In the genomic region with DNA sequence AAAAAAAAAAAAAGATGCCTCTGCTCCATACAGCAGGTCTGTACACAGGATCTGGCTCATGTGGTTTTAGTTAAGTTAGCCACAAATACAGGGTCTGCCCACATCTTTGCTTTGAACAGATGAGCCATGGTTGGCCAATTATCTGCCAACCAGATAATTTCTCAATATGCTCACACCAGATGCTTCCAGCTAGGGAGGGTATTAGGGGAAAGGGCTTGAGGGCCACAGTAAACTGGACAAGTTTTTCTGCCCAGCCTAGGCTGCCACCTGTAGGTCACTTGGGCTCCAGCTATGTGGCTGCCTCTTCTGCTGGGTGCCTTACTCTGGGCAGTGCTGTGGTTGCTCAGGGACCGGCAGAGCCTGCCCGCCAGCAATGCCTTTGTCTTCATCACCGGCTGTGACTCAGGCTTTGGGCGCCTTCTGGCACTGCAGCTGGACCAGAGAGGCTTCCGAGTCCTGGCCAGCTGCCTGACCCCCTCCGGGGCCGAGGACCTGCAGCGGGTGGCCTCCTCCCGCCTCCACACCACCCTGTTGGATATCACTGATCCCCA, we compare ENCODE assay signal across 8 cellular contexts. TPM values are rescaled to one million over a fixed set of nuclear protein-coding genes. Genes with fewer than 3 reads are reported as not detected.
A peak's percentile ranks its signal among the peaks of the same experiment; 100 is the strongest.
DNase-seq lines count a peak whose midpoint lies in the region; ATAC-seq, FAIRE-seq and TF ChIP-seq lines count a peak whose summit lies in the region.

No MANE protein-coding gene starts in this region.

- peaks cover 59% of the 10 kb centered on the region for H3K36me3 ChIP-seq in DND-41 (ENCODE audit: insufficient read depth, low read length)
- peaks cover 31% of the 10 kb centered on the region for H3K36me3 ChIP-seq in MG63
- peaks cover 19 to 47% (median 28%) of the 10 kb centered on the region in 4 donors for H3K36me3 ChIP-seq in stomach

- H3K4me1 ChIP-seq in DND-41 (ENCODE audit: insufficient read depth, low read length) (peaks cover 22% of the 10 kb centered on the region), stomach (peaks cover 83 to 94% (median 92%) of the 10 kb centered on the region in 4 donors)

- no peak for FAIRE-seq in GM12891 (lab: Jason Lieb, UNC)

- no peak for ATAC-seq in DND-41 (ENCODE audit: insufficient read depth, low read depth)

- 6 to 29% (median 16%) methylated on average over 4 to 9 of the region's 9 CpGs for WGBS in stomach, 5 donors

- no peak overlapping the region for H3K4me3 ChIP-seq in DND-41 (ENCODE audit: low read depth in 1 of 2, low read length in 2 of 2)
- H3K4me3 ChIP-seq in MG63, result peak overlapping the region; percentile 10; the same call in 1 of the 2 replicates
- H3K4me3 ChIP-seq in stomach, result peak overlapping the region in 1 of 4 donors; percentile 20

- no peak overlapping the region for H3K4me2 ChIP-seq in DND-41 (ENCODE audit: insufficient read depth, low read length)

- H3K27me3 ChIP-seq in DND-41 (ENCODE audit: insufficient read depth, low read length, poor library complexity) (no peaks in the 10 kb centered on the region), MG63 (no peaks in the 10 kb centered on the region), stomach (no peaks in the 10 kb centered on the region)

- DNase-seq in DND-41 (no peak), MG63 (peak; percentile 99), astrocyte of the hippocampus (ENCODE audit: low read depth, low spot score) (peak; percentile 95), iPS DF 19.7 (ENCODE audit: low read depth, low spot score) (peak; percentile 47), stomach (peak; percentile 85), NCI-H146 (lab: John Stamatoyannopoulos, UW) (no peak), GM12891 (ENCODE audit: insufficient read length, low spot score) (no peak)
- no peak for DNase-seq in stimulated activated CD4-positive, alpha-beta T cell treated with anti-CD3 and anti-CD28 coated beads, Interleukin-1b, Interleukin-23, amount 100 ng/mL, for 48 hours

- no peak overlapping the region for H2AFZ ChIP-seq in DND-41 (ENCODE audit: low read depth, low read length)

- H4K20me1 ChIP-seq in DND-41 (ENCODE audit: insufficient read depth, low read length), result no peaks in the 10 kb centered on the region; the same call in 1 of the 2 replicates

- TF ChIP-seq POLR2A in stomach (IDR thresholded peaks at IDR 0.05) (no peak), GM12891 (IDR thresholded peaks at IDR 0.05; ENCODE audit: low read depth, low read length) (no peak)

- no peak for TF ChIP-seq EP300 in stomach (IDR thresholded peaks at IDR 0.05)

- H3K9me3 ChIP-seq in DND-41 (ENCODE audit: insufficient read depth, low read length, severe bottlenecking) (no peaks in the 10 kb centered on the region), MG63 (no peaks in the 10 kb centered on the region), stomach (no peaks in the 10 kb centered on the region)

- intact Hi-C loops in stomach (cut with DNase I; ENCODE audit: low total_unique reads), result no loop called here

- H3K27ac ChIP-seq in DND-41 (ENCODE audit: low read length) (no peak overlapping the region), stomach (peak overlapping the region; percentile 69 to 100 (median 97))

- H3K79me2 ChIP-seq in DND-41 (ENCODE audit: insufficient read depth, low read length), result peaks cover 24% of the 10 kb centered on the region

- TF ChIP-seq CTCF in DND-41 (IDR thresholded peaks at IDR 0.05; ENCODE audit: borderline replicate concordance, extremely low read depth, low read length, poor library complexity, severe bottlenecking) (peak; percentile 11), stomach (IDR thresholded peaks at IDR 0.05) (peak in 4 of 7 experiments; percentile 45 to 74 (median 56))

- H3K9ac ChIP-seq in DND-41 (ENCODE audit: low read depth, low read length), result no peak overlapping the region

TF ChIP-seq in GM12891, 5 proteins besides CTCF, POLR2A, EP300 and RAD21:
- TF ChIP-seq TAF1 (IDR thresholded peaks at IDR 0.05; ENCODE audit: low read depth, low read length) (no peak), PAX5 (IDR thresholded peaks at IDR 0.05; ENCODE audit: insufficient read depth, low read length, severe bottlenecking) (no peak), POLR2AphosphoS5 (IDR thresholded peaks at IDR 0.05; ENCODE audit: low read depth, low read length) (no peak), POU2F2 (IDR thresholded peaks at IDR 0.05; ENCODE audit: low read depth, low read length) (no peak), SPI1 (IDR thresholded peaks at IDR 0.05; ENCODE audit: low read depth, low read length) (no peak)

RNA-seq across cellular contexts. Expression of a gene that starts 0.8 kb away (rescaled TPM):
- 3.1 and 5.0 TPM in 2 replicates for total RNA-seq in MG63 (2014; rRNA removed; shearing (Covaris generic); ENCODE audit: low replicate concordance)
- 10 to 100 TPM in 3 of 5 donors, 1 to 10 TPM in 2; 4.0 to 41.2 (median 19.3) TPM for total RNA-seq in stomach
- polyA plus RNA-seq in stomach, result 10 to 100 TPM in 1 of 3 donors, 1 to 10 TPM in 2; 3.2 to 10.3 (median 9.7) TPM
- polyA plus RNA-seq in GM12891 (2012; ENCODE audit: low read depth, missing spikeins), result 7.2 TPM

RNA-seq across cellular contexts. Expression of a gene that starts 5.1 kb away (rescaled TPM):
- 75.7 and 97.6 TPM in 2 replicates for total RNA-seq in MG63 (2014; rRNA removed; shearing (Covaris generic); ENCODE audit: low replicate concordance)
- total RNA-seq in stomach, result 100 to 1,000 TPM in 3 of 5 donors, 10 to 100 TPM in 2; 12.8 to 392 (median 114) TPM
- polyA plus RNA-seq in stomach, result 100 to 1,000 TPM; 349 to 451 (median 411) TPM
- 172 TPM for polyA plus RNA-seq in GM12891 (2012; ENCODE audit: low read depth, missing spikeins)

RNA-seq across cellular contexts. Expression of a gene that starts 7.8 kb away (rescaled TPM):
- total RNA-seq in MG63 (2014; rRNA removed; shearing (Covaris generic); ENCODE audit: low replicate concordance), result 1,474 and 1,678 TPM in 2 replicates
- 1,000 to 10,000 TPM in 1 of 5 donors, 100 to 1,000 TPM in 3, 10 to 100 TPM in 1; 71.2 to 1,329 (median 399) TPM for total RNA-seq in stomach
- 100 to 1,000 TPM; 455 to 899 (median 803) TPM for polyA plus RNA-seq in stomach
- 172 TPM for polyA plus RNA-seq in GM12891 (2012; ENCODE audit: low read depth, missing spikeins)

RNA-seq across cellular contexts. Expression of a gene that starts 13.3 kb away (rescaled TPM):
- 18.8 and 27.4 TPM in 2 replicates for total RNA-seq in MG63 (2014; rRNA removed; shearing (Covaris generic); ENCODE audit: low replicate concordance)
- 100 to 1,000 TPM in 1 of 5 donors, 10 to 100 TPM in 4; 10.3 to 188 (median 58.0) TPM for total RNA-seq in stomach
- 10 to 100 TPM in 1 of 3 donors, 1 to 10 TPM in 2; 3.5 to 40.6 (median 5.8) TPM for polyA plus RNA-seq in stomach
- 4.3 TPM for polyA plus RNA-seq in GM12891 (2012; ENCODE audit: low read depth, missing spikeins)

RNA-seq across cellular contexts. Expression of a gene that starts 22.0 kb away (rescaled TPM):
- 2.8 and 3.9 TPM in 2 replicates for total RNA-seq in MG63 (2014; rRNA removed; shearing (Covaris generic); ENCODE audit: low replicate concordance)
- total RNA-seq in stomach, result 1 to 10 TPM in 3 of 5 donors, under 1 TPM in 2; 0.29 to 4.6 (median 1.7) TPM
- 1 to 10 TPM; 1.1 to 6.5 (median 3.5) TPM for polyA plus RNA-seq in stomach
- polyA plus RNA-seq in GM12891 (2012; ENCODE audit: low read depth, missing spikeins), result 8.0 TPM

Comparison
In these comparisons a context has a peak if more than half of its experiments do, and no peak if none do; other contexts are left out.
1. DNase-seq: peak in MG63 (single experiment), astrocyte of the hippocampus (single experiment), iPS DF 19.7 (single experiment) and stomach (single experiment); none in DND-41 (single experiment), NCI-H146 (single experiment), stimulated activated CD4-positive, alpha-beta T cell treated with anti-CD3 and anti-CD28 coated beads, Interleukin-1b, Interleukin-23, amount 100 ng/mL, for 48 hours (single experiment) and GM12891 (single experiment).